ENCODE assay signal across 1 cellular context in the genomic region with DNA sequence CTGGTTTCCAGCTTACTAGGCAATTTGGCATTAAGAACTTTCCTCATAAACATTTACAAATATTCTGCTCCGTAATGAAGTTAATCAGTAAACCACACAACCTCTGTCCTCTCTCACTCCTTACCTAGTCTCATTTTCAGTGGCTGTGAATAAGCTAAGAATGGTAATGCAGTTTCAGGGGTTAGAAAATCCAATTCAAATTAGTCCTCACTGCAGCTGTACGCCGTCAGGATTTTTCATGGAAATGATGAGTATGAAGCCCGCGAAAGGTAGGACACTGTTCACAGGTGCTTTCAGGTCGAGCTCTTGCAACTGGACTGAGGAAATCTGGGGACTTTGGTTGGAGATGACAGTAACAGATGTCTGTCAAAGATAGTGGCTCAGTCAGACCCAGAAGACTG.
TF ChIP-seq lines count a peak whose summit lies in the region.

No MANE protein-coding gene starts in this region.

TF ChIP-seq in liver, 16 proteins besides CTCF, POLR2A, EP300 and RAD21 (continued from another document):
- TF ChIP-seq, protein P1, sequence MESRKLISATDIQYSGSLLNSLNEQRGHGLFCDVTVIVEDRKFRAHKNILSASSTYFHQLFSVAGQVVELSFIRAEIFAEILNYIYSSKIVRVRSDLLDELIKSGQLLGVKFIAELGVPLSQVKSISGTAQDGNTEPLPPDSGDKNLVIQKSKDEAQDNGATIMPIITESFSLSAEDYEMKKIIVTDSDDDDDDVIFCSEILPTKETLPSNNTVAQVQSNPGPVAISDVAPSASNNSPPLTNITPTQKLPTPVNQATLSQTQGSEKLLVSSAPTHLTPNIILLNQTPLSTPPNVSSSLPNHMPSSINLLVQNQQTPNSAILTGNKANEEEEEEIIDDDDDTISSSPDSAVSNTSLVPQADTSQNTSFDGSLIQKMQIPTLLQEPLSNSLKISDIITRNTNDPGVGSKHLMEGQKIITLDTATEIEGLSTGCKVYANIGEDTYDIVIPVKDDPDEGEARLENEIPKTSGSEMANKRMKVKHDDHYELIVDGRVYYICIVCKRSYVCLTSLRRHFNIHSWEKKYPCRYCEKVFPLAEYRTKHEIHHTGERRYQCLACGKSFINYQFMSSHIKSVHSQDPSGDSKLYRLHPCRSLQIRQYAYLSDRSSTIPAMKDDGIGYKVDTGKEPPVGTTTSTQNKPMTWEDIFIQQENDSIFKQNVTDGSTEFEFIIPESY (IDR thresholded peaks at IDR 0.05) = peak; percentile 12
- peak; percentile 62 to 64 for TF ChIP-seq HNF4A (conservative IDR thresholded peaks at IDR 0.05)
- TF ChIP-seq, protein P2, sequence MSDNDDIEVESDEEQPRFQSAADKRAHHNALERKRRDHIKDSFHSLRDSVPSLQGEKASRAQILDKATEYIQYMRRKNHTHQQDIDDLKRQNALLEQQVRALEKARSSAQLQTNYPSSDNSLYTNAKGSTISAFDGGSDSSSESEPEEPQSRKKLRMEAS (IDR thresholded peaks at IDR 0.05) = peak; percentile 53
- TF ChIP-seq, protein P3, sequence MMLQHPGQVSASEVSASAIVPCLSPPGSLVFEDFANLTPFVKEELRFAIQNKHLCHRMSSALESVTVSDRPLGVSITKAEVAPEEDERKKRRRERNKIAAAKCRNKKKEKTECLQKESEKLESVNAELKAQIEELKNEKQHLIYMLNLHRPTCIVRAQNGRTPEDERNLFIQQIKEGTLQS (IDR thresholded peaks at IDR 0.05) = peak; percentile 45
- TF ChIP-seq JUND (IDR thresholded peaks at IDR 0.05) = peak; percentile 41 to 60
- TF ChIP-seq NR2F2 (IDR thresholded peaks at IDR 0.05) = no peak
- TF ChIP-seq RXRA (IDR thresholded peaks at IDR 0.05) = peak; percentile 82 to 84
